16 cellular contexts compared by ENCODE assay signal in the genomic region with DNA sequence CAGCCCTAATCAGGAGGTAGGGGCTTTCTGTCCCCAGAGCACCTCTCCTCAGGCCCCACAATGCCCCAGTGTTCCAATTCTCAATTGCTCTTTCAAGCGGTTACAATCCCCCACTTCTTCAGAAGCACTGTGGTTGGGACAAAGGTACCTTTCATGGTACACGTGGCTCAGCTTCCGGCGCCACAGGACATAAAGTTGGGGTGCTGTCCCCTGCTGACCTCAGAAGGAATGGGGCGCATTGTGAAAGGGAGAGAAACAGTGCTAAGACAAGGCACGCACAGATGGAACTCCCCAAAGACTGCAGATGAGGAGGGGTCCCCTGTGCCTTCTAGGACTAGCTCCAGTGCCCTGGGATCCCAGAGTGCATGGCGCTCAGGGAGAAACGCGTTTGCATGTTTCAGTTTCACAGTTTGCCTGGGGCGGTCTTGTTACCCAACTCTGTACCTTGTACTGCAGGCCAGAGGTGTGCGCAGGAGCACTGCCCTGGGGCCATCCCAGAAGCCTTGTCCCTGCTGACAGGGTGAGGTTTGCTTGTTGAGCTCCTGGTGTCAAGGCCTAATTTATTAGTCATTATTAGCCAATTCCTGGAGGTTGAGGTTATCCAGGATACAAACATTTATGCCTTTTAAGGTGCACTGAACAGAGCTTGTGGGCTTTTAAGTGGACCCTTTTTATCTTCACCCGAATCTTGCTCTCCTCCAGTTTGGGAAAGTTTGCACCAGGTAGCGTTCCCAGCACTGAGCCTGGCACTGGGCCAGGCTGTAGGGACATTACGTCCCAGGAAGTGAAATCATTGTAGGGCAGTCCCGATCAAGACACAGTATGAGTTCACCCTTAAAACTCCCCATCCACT. TPM values are rescaled to one million over a fixed set of nuclear protein-coding genes. Genes with fewer than 3 reads are reported as not detected.
DNase-seq lines count a peak whose midpoint lies in the region; ATAC-seq, FAIRE-seq and TF ChIP-seq lines count a peak whose summit lies in the region.
"Had no signal": no experiment of that assay in that cellular context is flagged by ENCODE, and none has a peak within 500 bp of the region (broad histone marks: within the 10 kb centered on the region; RNA-seq: fewer than 3 reads in every experiment).

No MANE protein-coding gene starts in this region.

- H2AFZ ChIP-seq in HepG2 (ENCODE audit: low read length) = no peak overlapping the region

- POLR2A ChIA-PET in HepG2 (lab: Yijun Ruan, JAX) = interaction anchor here (0.9 to 3.6 kb wide), 18 partner anchors 10 to 669 kb away, joined by 3 to 59 read pairs (median 6); partner anchors contain the start of genes CNDP2, TSHZ1 and ZNF407

- peak overlapping the region; percentile 5 to 57 (median 12); a peak in 4 of 6 replicates for H3K4me3 ChIP-seq in HepG2 (replicated peaks in 1 of 3; ENCODE audit: insufficient read depth in 1 of 3, low read depth in 2 of 3, low read length in 3 of 3)

- H4K20me1 ChIP-seq in HepG2 (ENCODE audit: insufficient read depth, low read length) = no peaks in the 10 kb centered on the region

- H3K79me2 ChIP-seq in HepG2 (ENCODE audit: insufficient read depth, low read length) = no peaks in the 10 kb centered on the region

- peak; percentile 70 to 86; a peak in 2 of 4 replicates for TF ChIP-seq EP300 in HepG2 (IDR thresholded peaks at IDR 0.05; ENCODE audit: low read depth in 2 of 2, low read length in 2 of 2)
- peak; percentile 70 for TF ChIP-seq EP300 in HepG2 (CRISPR knock-in tag; IDR thresholded peaks at IDR 0.05; ENCODE audit: borderline replicate concordance)

- H3K36me3 ChIP-seq in HepG2 (replicated peaks in 1 of 2; ENCODE audit: control insufficient read depth in 1 of 2, insufficient read depth in 2 of 2, low read length in 2 of 2) = no peaks in the 10 kb centered on the region

- TF ChIP-seq RAD21 in HepG2 (CRISPR knock-in tag; IDR thresholded peaks at IDR 0.05) = peak; percentile 39; the same call in 1 of the 2 replicates

- ATAC-seq in HepG2 = peak; percentile 97
- ATAC-seq in HG03457 (IDR thresholded peaks at IDR 0.05; ENCODE audit: unreplicated experiment) = no peak
- ATAC-seq: activated CD8-positive, alpha-beta T cell treated with anti-CD3 and anti-CD28 coated beads, Interleukin-2, amount 10 ng/mL, durations not matched to agents 7 days and 5 days; T-helper 17 cell had no signal

- peak; percentile 95 for FAIRE-seq in HepG2 (lab: Jason Lieb, UNC)

- CTCF ChIA-PET in HepG2 (lab: Yijun Ruan, JAX; ENCODE audit: low intra/inter-chr PET ratio, low total read pairs) = no interaction called here

- DNase-seq in LoVo (ENCODE audit: low spot score) (peak; percentile 58), caudate nucleus (lab: John Stamatoyannopoulos, UW) (peak in 50 of 61 donors; percentile 18 to 84 (median 54)), HepG2 (ENCODE audit: low spot score) (peak; percentile 92), substantia nigra (lab: John Stamatoyannopoulos, UW) (peak in 47 of 49 donors; percentile 23 to 90 (median 67)), HCEC 1CT (no peak), kidney glomerular epithelial cell (lab: John Stamatoyannopoulos, UW) (no peak)
- DNase-seq: activated CD8-positive, alpha-beta T cell treated with anti-CD3 and anti-CD28 coated beads, Interleukin-2, amount 10 ng/mL, durations not matched to agents 7 days and 5 days; CD4-positive, alpha-beta T cell; foreskin fibroblast; GF-D8; NCI-H2171 treated with DMSO at 0.1 percent for 48 hours; retina; T-helper 17 cell had no signal

- peak; percentile 79 to 88 for TF ChIP-seq POLR2A in HepG2 (IDR thresholded peaks at IDR 0.05; ENCODE audit: insufficient read depth in 1 of 2, low read depth in 2 of 2, low read length in 2 of 2)

- H3K27me3 ChIP-seq in HepG2 (ENCODE audit: control insufficient read depth in 1 of 2, insufficient read depth in 2 of 2, low read length in 2 of 2) = no peaks in the 10 kb centered on the region

- H3K9me3 ChIP-seq in HepG2 (ENCODE audit: low read length) = no peaks in the 10 kb centered on the region

- no TSS peak for BruUV-seq in HepG2 (replicated peaks; lab: Mats Ljungman, UMichigan)

- intact Hi-C loops in HepG2 (cut with micrococcal nuclease; ENCODE audit: unreplicated experiment) = loop anchor here (1.0 to 2.0 kb wide), 3 partner anchors 33 to 249 kb away; no protein-coding TSS in a partner anchor

- H3K4me2 ChIP-seq in HepG2 (ENCODE audit: low read depth, low read length) = peak overlapping the region; percentile 81

- H3K27ac ChIP-seq in caudate nucleus (ENCODE audit: low read depth, low read length) (peak overlapping the region; percentile 90), HepG2 (ENCODE audit: extremely low read length, insufficient read depth, low read length) (peak overlapping the region; percentile 96), substantia nigra (ENCODE audit: low read depth, low read length, poor library complexity, severe bottlenecking) (peak overlapping the region; percentile 85)

- in situ Hi-C loops in HepG2 (cut with HindIII; ENCODE audit: extremely low pct_ligation_motif_present, low pct_unique_long_range_greater_than_20kb) = loop anchor here (5.0 kb wide), 1 partner anchor 45 kb away; the partner anchor contains the start of gene CNDP2

- H3K4me1 ChIP-seq in HepG2 (ENCODE audit: insufficient read depth, low read length) = peaks cover 53% of the 10 kb centered on the region

- no peak for TF ChIP-seq CTCF in HepG2 (CRISPR knock-in tag; IDR thresholded peaks at IDR 0.05)

- 4% methylated on average over 10 of the region's 15 CpGs for WGBS in HepG2 (ENCODE audit: low lambda C conversion rate)

- H3K9ac ChIP-seq in HepG2 (ENCODE audit: insufficient read depth, low read depth, low read length) = peak overlapping the region; percentile 71

RNA-seq across cellular contexts. Expression of gene CNDP1, which starts 7.6 kb away (rescaled TPM):
- not detected in 2 replicates for total RNA-seq in HepG2 (2016; rRNA removed; fragmentation: Illumina TruSeq; extraction: Trizol)
- total RNA-seq in HepG2 (2016; cell fraction: cytosol; rRNA removed; fragmentation: Illumina TruSeq; extraction: Trizol; ENCODE audit: low read depth) = not detected in 2 replicates
- total RNA-seq in HepG2 (2016; cell fraction: insoluble cytoplasmic fraction; rRNA removed; fragmentation: Illumina TruSeq; extraction: Trizol) = 0.06 TPM in 1 of 2 replicates, not detected in the other
- total RNA-seq in HepG2 (2016; cell fraction: membrane; rRNA removed; fragmentation: Illumina TruSeq; extraction: Trizol) = not detected in 2 replicates
- not detected in 2 replicates for total RNA-seq in HepG2 (2016; cell fraction: nucleus; rRNA removed; fragmentation: Illumina TruSeq; extraction: Trizol)
- polyA plus RNA-seq in HepG2 (2011; rRNA removed) = 0.01 and 0.13 TPM in 2 replicates
- 0.03 TPM in 1 of 2 replicates, not detected in the other for polyA plus RNA-seq in HepG2 (2011; cell fraction: cytosol; rRNA removed)
- 0.08 and 0.45 TPM in 2 replicates for polyA plus RNA-seq in HepG2 (2011; cell fraction: nucleus; rRNA removed)
- polyA plus RNA-seq in HepG2 (2012) = 0.07 TPM in 1 of 2 replicates, not detected in the other
- polyA plus RNA-seq in HepG2 (2016; cell fraction: cytosol; fragmentation: Illumina TruSeq; extraction: Trizol; ENCODE audit: low read depth) = not detected in 2 replicates
- polyA plus RNA-seq in HepG2 (2016; cell fraction: insoluble cytoplasmic fraction; fragmentation: Illumina TruSeq; extraction: Trizol; ENCODE audit: low read depth) = not detected in 2 replicates
- polyA plus RNA-seq in HepG2 (2016; cell fraction: membrane; fragmentation: Illumina TruSeq; extraction: Trizol; ENCODE audit: low read depth) = not detected in 2 replicates
- polyA plus RNA-seq in HepG2 (2016; cell fraction: nucleus; fragmentation: Illumina TruSeq; extraction: Trizol; ENCODE audit: insufficient read depth, low read depth) = 0.25 TPM in 1 of 2 replicates, not detected in the other
- polyA minus RNA-seq in HepG2 (2011; rRNA and poly(A)+ RNA removed; ENCODE audit: low replicate concordance) = not detected in 2 replicates
- not detected in 2 replicates for polyA minus RNA-seq in HepG2 (2011; cell fraction: cytosol; rRNA and poly(A)+ RNA removed)
- polyA minus RNA-seq in HepG2 (2011; cell fraction: nucleus; rRNA and poly(A)+ RNA removed) = 0.13 and 0.37 TPM in 2 replicates
- total RNA-seq: activated CD8-positive, alpha-beta T cell treated with anti-CD3 and anti-CD28 coated beads, Interleukin-2, amount 10 ng/mL, durations not matched to agents 7 days and 5 days; LHCN-M2; lung microvascular endothelial cell had no signal

RNA-seq across cellular contexts. Expression of gene CNDP2, which starts 45.8 kb away (rescaled TPM):
- 80.8 and 113 TPM in 2 replicates for total RNA-seq in HepG2 (2016; rRNA removed; fragmentation: Illumina TruSeq; extraction: Trizol)
- 12.2 and 13.4 TPM in 2 replicates for total RNA-seq in HepG2 (2016; cell fraction: cytosol; rRNA removed; fragmentation: Illumina TruSeq; extraction: Trizol; ENCODE audit: low read depth)
- 85.5 and 98.8 TPM in 2 replicates for total RNA-seq in HepG2 (2016; cell fraction: insoluble cytoplasmic fraction; rRNA removed; fragmentation: Illumina TruSeq; extraction: Trizol)
- total RNA-seq in HepG2 (2016; cell fraction: membrane; rRNA removed; fragmentation: Illumina TruSeq; extraction: Trizol) = 37.4 and 39.0 TPM in 2 replicates
- 61.8 and 61.9 TPM in 2 replicates for total RNA-seq in HepG2 (2016; cell fraction: nucleus; rRNA removed; fragmentation: Illumina TruSeq; extraction: Trizol)
- 64.7 and 76.8 TPM in 2 replicates for polyA plus RNA-seq in HepG2 (2011; rRNA removed)
- polyA plus RNA-seq in HepG2 (2011; cell fraction: cytosol; rRNA removed) = 52.3 and 57.1 TPM in 2 replicates
- 127 and 143 TPM in 2 replicates for polyA plus RNA-seq in HepG2 (2011; cell fraction: nucleus; rRNA removed)
- 75.2 and 103 TPM in 2 replicates for polyA plus RNA-seq in HepG2 (2012)
- 13.8 and 14.5 TPM in 2 replicates for polyA plus RNA-seq in HepG2 (2016; cell fraction: cytosol; fragmentation: Illumina TruSeq; extraction: Trizol; ENCODE audit: low read depth)
- polyA plus RNA-seq in HepG2 (2016; cell fraction: insoluble cytoplasmic fraction; fragmentation: Illumina TruSeq; extraction: Trizol; ENCODE audit: low read depth) = 114 and 122 TPM in 2 replicates
- polyA plus RNA-seq in HepG2 (2016; cell fraction: membrane; fragmentation: Illumina TruSeq; extraction: Trizol; ENCODE audit: low read depth) = 27.7 and 28.4 TPM in 2 replicates
- polyA plus RNA-seq in HepG2 (2016; cell fraction: nucleus; fragmentation: Illumina TruSeq; extraction: Trizol; ENCODE audit: insufficient read depth, low read depth) = 129 and 136 TPM in 2 replicates
- 70.0 and 79.1 TPM in 2 replicates for polyA minus RNA-seq in HepG2 (2011; rRNA and poly(A)+ RNA removed; ENCODE audit: low replicate concordance)
- 45.9 and 46.8 TPM in 2 replicates for polyA minus RNA-seq in HepG2 (2011; cell fraction: cytosol; rRNA and poly(A)+ RNA removed)
- 76.7 and 91.4 TPM in 2 replicates for polyA minus RNA-seq in HepG2 (2011; cell fraction: nucleus; rRNA and poly(A)+ RNA removed)

RNA-seq across cellular contexts. Expression of gene ZNF407, which starts 55.7 kb away (rescaled TPM):
- total RNA-seq in HepG2 (2016; rRNA removed; fragmentation: Illumina TruSeq; extraction: Trizol) = 8.3 and 8.7 TPM in 2 replicates
- 3.8 and 5.4 TPM in 2 replicates for total RNA-seq in HepG2 (2016; cell fraction: cytosol; rRNA removed; fragmentation: Illumina TruSeq; extraction: Trizol; ENCODE audit: low read depth)
- total RNA-seq in HepG2 (2016; cell fraction: insoluble cytoplasmic fraction; rRNA removed; fragmentation: Illumina TruSeq; extraction: Trizol) = 7.6 and 8.5 TPM in 2 replicates
- 3.2 and 3.7 TPM in 2 replicates for total RNA-seq in HepG2 (2016; cell fraction: membrane; rRNA removed; fragmentation: Illumina TruSeq; extraction: Trizol)
- total RNA-seq in HepG2 (2016; cell fraction: nucleus; rRNA removed; fragmentation: Illumina TruSeq; extraction: Trizol) = 30.6 and 34.2 TPM in 2 replicates
- polyA plus RNA-seq in HepG2 (2011; rRNA removed) = 2.2 and 2.3 TPM in 2 replicates
- 1.9 TPM in 2 replicates for polyA plus RNA-seq in HepG2 (2011; cell fraction: cytosol; rRNA removed)
- polyA plus RNA-seq in HepG2 (2011; cell fraction: nucleus; rRNA removed) = 5.6 and 6.2 TPM in 2 replicates
- 2.2 and 3.1 TPM in 2 replicates for polyA plus RNA-seq in HepG2 (2012)
- 0.15 and 0.18 TPM in 2 replicates for polyA plus RNA-seq in HepG2 (2016; cell fraction: cytosol; fragmentation: Illumina TruSeq; extraction: Trizol; ENCODE audit: low read depth)
- polyA plus RNA-seq in HepG2 (2016; cell fraction: insoluble cytoplasmic fraction; fragmentation: Illumina TruSeq; extraction: Trizol; ENCODE audit: low read depth) = 2.2 and 2.5 TPM in 2 replicates
- 0.23 and 0.27 TPM in 2 replicates for polyA plus RNA-seq in HepG2 (2016; cell fraction: membrane; fragmentation: Illumina TruSeq; extraction: Trizol; ENCODE audit: low read depth)
- polyA plus RNA-seq in HepG2 (2016; cell fraction: nucleus; fragmentation: Illumina TruSeq; extraction: Trizol; ENCODE audit: insufficient read depth, low read depth) = 5.1 and 5.5 TPM in 2 replicates
- polyA minus RNA-seq in HepG2 (2011; rRNA and poly(A)+ RNA removed; ENCODE audit: low replicate concordance) = 24.1 and 31.8 TPM in 2 replicates
- polyA minus RNA-seq in HepG2 (2011; cell fraction: cytosol; rRNA and poly(A)+ RNA removed) = 5.8 and 8.0 TPM in 2 replicates
- 109 and 118 TPM in 2 replicates for polyA minus RNA-seq in HepG2 (2011; cell fraction: nucleus; rRNA and poly(A)+ RNA removed)

Comparison
In these comparisons a context has a peak if more than half of its experiments do, and no peak if none do; other contexts are left out.
1. DNase-seq: peak in LoVo (single experiment), caudate nucleus (50 of 61), HepG2 (single experiment) and substantia nigra (47 of 49); none in HCEC 1CT (single experiment) and kidney glomerular epithelial cell (single experiment).
2. Peak in every context shown above with its lines, with median percentiles within 50 percentile points of each other: H3K27ac ChIP-seq.